26 cellular contexts compared by ENCODE assay signal in the genomic region with DNA sequence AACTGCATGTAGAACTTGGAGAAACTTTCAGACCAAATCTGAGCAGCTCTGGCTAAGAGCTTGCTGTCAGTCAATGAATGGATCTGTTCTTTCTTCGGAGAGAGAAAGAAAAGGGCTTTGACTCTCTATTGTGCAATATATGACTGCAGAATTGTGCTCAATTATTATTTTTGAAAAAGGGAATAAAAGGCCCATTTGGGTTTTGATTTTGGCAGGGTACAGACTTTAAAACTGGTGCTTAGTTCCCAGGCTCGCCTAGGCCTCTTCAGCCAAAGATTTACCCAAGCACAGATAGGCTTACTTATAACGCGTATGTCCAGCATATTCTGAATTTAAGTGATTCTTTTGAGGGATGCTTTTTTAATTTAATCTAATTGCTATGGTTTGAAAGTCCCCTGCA. TPM values are rescaled to one million over a fixed set of nuclear protein-coding genes. Genes with fewer than 3 reads are reported as not detected.
DNase-seq lines count a peak whose midpoint lies in the region; ATAC-seq and TF ChIP-seq lines count a peak whose summit lies in the region.
"Had no signal": no experiment of that assay in that cellular context is flagged by ENCODE, and none has a peak within 500 bp of the region (broad histone marks: within the 10 kb centered on the region; RNA-seq: fewer than 3 reads in every experiment).

No MANE protein-coding gene starts in this region.

- H3K4me1 Mint-ChIP-seq in activated CD8-positive, alpha-beta T cell treated with anti-CD3 and anti-CD28 coated beads, Interleukin-2, amount 10 ng/mL, durations not matched to agents 7 days and 5 days (ENCODE audit: low read depth) = peaks cover 13% of the 10 kb centered on the region
- H3K4me1 Mint-ChIP-seq in activated CD8-positive, alpha-beta T cell treated with anti-CD3 and anti-CD28 coated beads for 36 hours (ENCODE audit: low read depth) = peaks cover 35% of the 10 kb centered on the region
- H3K4me1 Mint-ChIP-seq in natural killer cell = no peaks in the 10 kb centered on the region
- peaks cover 24% of the 10 kb centered on the region for H3K4me1 Mint-ChIP-seq in activated CD4-positive, alpha-beta T cell treated with anti-CD3 and anti-CD28 coated beads for 36 hours
- H3K4me1 Mint-ChIP-seq: central memory CD8-positive, alpha-beta T cell had no signal

- no peak overlapping the region for H3K4me3 ChIP-seq in SU-DHL-6 (ENCODE audit: insufficient read depth, low read length, poor library complexity, severe bottlenecking)
- H3K4me3 ChIP-seq: gastroesophageal sphincter, left lung, Peyer's patch had no signal

- peak overlapping the region; percentile 69 for H2AFZ ChIP-seq in SU-DHL-6 (ENCODE audit: low read depth, low read length, severe bottlenecking)

- H3K36me3 ChIP-seq in SU-DHL-6 (ENCODE audit: low read length) = no peaks in the 10 kb centered on the region
- H3K36me3 ChIP-seq: gastroesophageal sphincter, left lung, Peyer's patch had no signal

- H3K27ac ChIP-seq in SU-DHL-6 (ENCODE audit: low read depth, low read length) = peak overlapping the region; percentile 55
- H3K27ac ChIP-seq: 22Rv1, gastroesophageal sphincter, left lung, Peyer's patch had no signal

- H3K27me3 ChIP-seq in SU-DHL-6 (ENCODE audit: low read length) = no peaks in the 10 kb centered on the region
- H3K27me3 ChIP-seq: gastroesophageal sphincter, left lung, Peyer's patch had no signal

- H3K27me3 Mint-ChIP-seq in activated CD8-positive, alpha-beta T cell treated with anti-CD3 and anti-CD28 coated beads, Interleukin-2, amount 10 ng/mL, durations not matched to agents 7 days and 5 days (ENCODE audit: low read depth) = no peaks in the 10 kb centered on the region
- H3K27me3 Mint-ChIP-seq in activated CD8-positive, alpha-beta T cell treated with anti-CD3 and anti-CD28 coated beads for 36 hours = no peaks in the 10 kb centered on the region
- H3K27me3 Mint-ChIP-seq in natural killer cell (ENCODE audit: low read depth in 2 of 2) = no peaks in the 10 kb centered on the region
- H3K27me3 Mint-ChIP-seq in activated CD4-positive, alpha-beta T cell treated with anti-CD3 and anti-CD28 coated beads for 36 hours = no peaks in the 10 kb centered on the region
- H3K27me3 Mint-ChIP-seq: activated CD4-positive, alpha-beta memory T cell treated with anti-CD3 and anti-CD28 coated beads for 36 hours; activated naive CD8-positive, alpha-beta T cell treated with anti-CD3 and anti-CD28 coated beads, Interleukin-2, amount 10 ng/mL, durations not matched to agents 7 days and 5 days; CD4-positive, alpha-beta memory T cell; central memory CD8-positive, alpha-beta T cell; naive thymus-derived CD8-positive, alpha-beta T cell; T-cell had no signal

- no peak overlapping the region for H3K4me2 ChIP-seq in SU-DHL-6 (ENCODE audit: low read depth, low read length, poor library complexity, severe bottlenecking)

- no peak for ATAC-seq in activated CD8-positive, alpha-beta T cell treated with anti-CD3 and anti-CD28 coated beads, Interleukin-2, amount 10 ng/mL, durations not matched to agents 7 days and 5 days
- no peak for ATAC-seq in activated CD8-positive, alpha-beta T cell treated with anti-CD3 and anti-CD28 coated beads for 36 hours
- ATAC-seq in natural killer cell = no peak
- ATAC-seq in activated CD4-positive, alpha-beta T cell treated with anti-CD3 and anti-CD28 coated beads for 36 hours = no peak
- ATAC-seq: gastroesophageal sphincter; left lung; naive thymus-derived CD8-positive, alpha-beta T cell; T-cell had no signal

- no peaks in the 10 kb centered on the region for H3K79me2 ChIP-seq in SU-DHL-6 (ENCODE audit: insufficient read depth, low read length)

- POLR2A ChIA-PET in activated CD8-positive, alpha-beta T cell treated with anti-CD3 and anti-CD28 coated beads, Interleukin-2, amount 10 ng/mL, durations not matched to agents 7 days and 5 days (lab: Charles Lee) = no interaction called here
- POLR2A ChIA-PET in activated CD8-positive, alpha-beta T cell treated with anti-CD3 and anti-CD28 coated beads for 36 hours (lab: Charles Lee) = no interaction called here
- POLR2A ChIA-PET in activated CD4-positive, alpha-beta T cell treated with anti-CD3 and anti-CD28 coated beads for 36 hours (lab: Charles Lee) = no interaction called here

- TF ChIP-seq CTCF in activated CD8-positive, alpha-beta T cell treated with anti-CD3 and anti-CD28 coated beads for 36 hours (IDR thresholded peaks at IDR 0.05) = no peak
- no peak for TF ChIP-seq CTCF in SU-DHL-6 (IDR thresholded peaks at IDR 0.05; ENCODE audit: insufficient read depth, low read length, poor library complexity, severe bottlenecking)
- TF ChIP-seq CTCF in natural killer cell (IDR thresholded peaks at IDR 0.05) = no peak

- no peaks in the 10 kb centered on the region for H3K9me3 Mint-ChIP-seq in activated CD8-positive, alpha-beta T cell treated with anti-CD3 and anti-CD28 coated beads, Interleukin-2, amount 10 ng/mL, durations not matched to agents 7 days and 5 days (ENCODE audit: insufficient read depth)
- no peaks in the 10 kb centered on the region for H3K9me3 Mint-ChIP-seq in activated CD8-positive, alpha-beta T cell treated with anti-CD3 and anti-CD28 coated beads for 36 hours
- H3K9me3 Mint-ChIP-seq in natural killer cell = no peaks in the 10 kb centered on the region
- no peaks in the 10 kb centered on the region for H3K9me3 Mint-ChIP-seq in activated CD4-positive, alpha-beta T cell treated with anti-CD3 and anti-CD28 coated beads for 36 hours (ENCODE audit: low read depth)
- H3K9me3 Mint-ChIP-seq: activated CD4-positive, alpha-beta memory T cell treated with anti-CD3 and anti-CD28 coated beads for 36 hours; activated naive CD8-positive, alpha-beta T cell treated with anti-CD3 and anti-CD28 coated beads, Interleukin-2, amount 10 ng/mL, durations not matched to agents 7 days and 5 days; CD4-positive, alpha-beta memory T cell; central memory CD8-positive, alpha-beta T cell; naive thymus-derived CD8-positive, alpha-beta T cell; T-cell had no signal

- H3K9me2 ChIP-seq in SU-DHL-6 (replicated peaks; ENCODE audit: insufficient read depth, low read length) = no peaks in the 10 kb centered on the region

- H3K36me3 Mint-ChIP-seq in activated CD8-positive, alpha-beta T cell treated with anti-CD3 and anti-CD28 coated beads, Interleukin-2, amount 10 ng/mL, durations not matched to agents 7 days and 5 days (ENCODE audit: low read depth) = peaks cover 17% of the 10 kb centered on the region
- H3K36me3 Mint-ChIP-seq in activated CD8-positive, alpha-beta T cell treated with anti-CD3 and anti-CD28 coated beads for 36 hours (ENCODE audit: low read depth) = peaks cover 11% of the 10 kb centered on the region
- H3K36me3 Mint-ChIP-seq in natural killer cell = no peaks in the 10 kb centered on the region
- H3K36me3 Mint-ChIP-seq in activated CD4-positive, alpha-beta T cell treated with anti-CD3 and anti-CD28 coated beads for 36 hours (ENCODE audit: low read depth) = peaks cover 11% of the 10 kb centered on the region
- H3K36me3 Mint-ChIP-seq: activated CD4-positive, alpha-beta memory T cell treated with anti-CD3 and anti-CD28 coated beads for 36 hours had no signal

- H3K27ac Mint-ChIP-seq in activated CD8-positive, alpha-beta T cell treated with anti-CD3 and anti-CD28 coated beads, Interleukin-2, amount 10 ng/mL, durations not matched to agents 7 days and 5 days = peak overlapping the region; percentile 14
- no peak overlapping the region for H3K27ac Mint-ChIP-seq in activated CD8-positive, alpha-beta T cell treated with anti-CD3 and anti-CD28 coated beads for 36 hours
- H3K27ac Mint-ChIP-seq in natural killer cell = no peak overlapping the region
- H3K27ac Mint-ChIP-seq in activated CD4-positive, alpha-beta T cell treated with anti-CD3 and anti-CD28 coated beads for 36 hours = no peak overlapping the region
- H3K27ac Mint-ChIP-seq: activated CD4-positive, alpha-beta memory T cell treated with anti-CD3 and anti-CD28 coated beads for 36 hours; activated naive CD8-positive, alpha-beta T cell treated with anti-CD3 and anti-CD28 coated beads, Interleukin-2, amount 10 ng/mL, durations not matched to agents 7 days and 5 days; CD4-positive, alpha-beta memory T cell had no signal

- H3K9me3 ChIP-seq in SU-DHL-6 (ENCODE audit: insufficient read depth, low read length) = no peaks in the 10 kb centered on the region
- H3K9me3 ChIP-seq: gastroesophageal sphincter, left lung, Peyer's patch had no signal

- CTCF ChIA-PET in activated CD8-positive, alpha-beta T cell treated with anti-CD3 and anti-CD28 coated beads, Interleukin-2, amount 10 ng/mL, durations not matched to agents 7 days and 5 days (lab: Charles Lee) = no interaction called here
- CTCF ChIA-PET in activated CD8-positive, alpha-beta T cell treated with anti-CD3 and anti-CD28 coated beads for 36 hours (lab: Charles Lee) = no interaction called here
- CTCF ChIA-PET in activated CD4-positive, alpha-beta T cell treated with anti-CD3 and anti-CD28 coated beads for 36 hours (lab: Charles Lee) = no interaction called here

- peaks cover 19% of the 10 kb centered on the region for H3F3A ChIP-seq in SU-DHL-6 (ENCODE audit: insufficient read depth)

- H3K9ac ChIP-seq in SU-DHL-6 (ENCODE audit: low read length) = no peak overlapping the region

- no peak overlapping the region for H3K4me3 Mint-ChIP-seq in activated CD8-positive, alpha-beta T cell treated with anti-CD3 and anti-CD28 coated beads, Interleukin-2, amount 10 ng/mL, durations not matched to agents 7 days and 5 days
- no peak overlapping the region for H3K4me3 Mint-ChIP-seq in activated CD8-positive, alpha-beta T cell treated with anti-CD3 and anti-CD28 coated beads for 36 hours
- H3K4me3 Mint-ChIP-seq in natural killer cell = no peak overlapping the region
- no peak overlapping the region for H3K4me3 Mint-ChIP-seq in activated CD4-positive, alpha-beta T cell treated with anti-CD3 and anti-CD28 coated beads for 36 hours
- H3K4me3 Mint-ChIP-seq: activated CD4-positive, alpha-beta memory T cell treated with anti-CD3 and anti-CD28 coated beads for 36 hours; activated naive CD8-positive, alpha-beta T cell treated with anti-CD3 and anti-CD28 coated beads, Interleukin-2, amount 10 ng/mL, durations not matched to agents 7 days and 5 days; CD4-positive, alpha-beta memory T cell; central memory CD8-positive, alpha-beta T cell; naive thymus-derived CD8-positive, alpha-beta T cell; T-cell had no signal

- no peak for DNase-seq in activated CD8-positive, alpha-beta T cell treated with anti-CD3 and anti-CD28 coated beads, Interleukin-2, amount 10 ng/mL, durations not matched to agents 7 days and 5 days
- no peak for DNase-seq in activated CD8-positive, alpha-beta T cell treated with anti-CD3 and anti-CD28 coated beads for 36 hours
- DNase-seq in hippocampal formation (lab: John Stamatoyannopoulos, UW) (peak; percentile 42 to 87), superior temporal gyrus (ENCODE audit: extremely low spot score) (peak; percentile 87), natural killer cell (no peak)
- DNase-seq in NK-92 treated with Interleukin-12 subunit alpha and Interleukin-12 subunit beta, amount 100 ng/mL, for 24 hours (lab: John Stamatoyannopoulos, UW) = no peak
- DNase-seq in activated CD4-positive, alpha-beta T cell treated with anti-CD3 and anti-CD28 coated beads for 36 hours = no peak
- DNase-seq: activated CD4-positive, alpha-beta memory T cell treated with anti-CD3 and anti-CD28 coated beads for 36 hours; activated naive CD8-positive, alpha-beta T cell treated with anti-CD3 and anti-CD28 coated beads, Interleukin-2, amount 10 ng/mL, durations not matched to agents 7 days and 5 days; CD4-positive, alpha-beta memory T cell; left lung; naive thymus-derived CD8-positive, alpha-beta T cell; NCI-H1092 treated with DMSO at 0.1 percent for 48 hours; NCI-H2029 treated with DMSO at 0.1 percent for 48 hours; NCI-H2227 treated with DMSO at 0.1 percent for 48 hours; NCI-H526 treated with DMSO at 0.1 percent for 48 hours; Peyer's patch; retina; SIG-M5; stimulated activated CD4-positive, alpha-beta T cell treated with anti-CD3 and anti-CD28 coated beads, Interleukin-2, amount 100 ng/mL, for 24 hours; T-cell had no signal

- no peaks in the 10 kb centered on the region for H4K20me1 ChIP-seq in SU-DHL-6 (ENCODE audit: low read depth, low read length)

- intact Hi-C loops in activated CD8-positive, alpha-beta T cell treated with anti-CD3 and anti-CD28 coated beads for 36 hours (cut with micrococcal nuclease) = no loop called here
- intact Hi-C loops in natural killer cell (cut with micrococcal nuclease) = no loop called here
- intact Hi-C loops in activated CD4-positive, alpha-beta T cell treated with anti-CD3 and anti-CD28 coated beads for 36 hours (cut with DNase I, micrococcal nuclease) = no loop called here

RNA-seq across cellular contexts. Expression of gene RETREG1, which starts 59.3 kb away (rescaled TPM):
- total RNA-seq in activated CD8-positive, alpha-beta T cell treated with anti-CD3 and anti-CD28 coated beads, Interleukin-2, amount 10 ng/mL, durations not matched to agents 7 days and 5 days = 10 to 100 TPM; 47.1 to 51.8 TPM
- total RNA-seq in activated CD8-positive, alpha-beta T cell treated with anti-CD3 and anti-CD28 coated beads for 36 hours = 10 to 100 TPM; 31.7 to 31.9 TPM
- 1 to 10 TPM; 2.1 to 4.5 (median 3.3) TPM for total RNA-seq in natural killer cell
- total RNA-seq in activated CD4-positive, alpha-beta T cell treated with anti-CD3 and anti-CD28 coated beads for 36 hours = 10 to 100 TPM; 17.7 to 23.3 TPM
- total RNA-seq: dermis microvascular lymphatic vessel endothelial cell had no signal

Comparison
In these comparisons a context has a peak if more than half of its experiments do, and no peak if none do; other contexts are left out.
1. DNase-seq: peak in hippocampal formation (2 of 2) and superior temporal gyrus (single experiment); none in activated CD8-positive, alpha-beta T cell treated with anti-CD3 and anti-CD28 coated beads, Interleukin-2, amount 10 ng/mL, durations not matched to agents 7 days and 5 days (single experiment), activated CD8-positive, alpha-beta T cell treated with anti-CD3 and anti-CD28 coated beads for 36 hours (single experiment), NK-92 treated with Interleukin-12 subunit alpha and Interleukin-12 subunit beta, amount 100 ng/mL, for 24 hours (single experiment), natural killer cell (single experiment) and activated CD4-positive, alpha-beta T cell treated with anti-CD3 and anti-CD28 coated beads for 36 hours (single experiment).